In the genomic region with DNA sequence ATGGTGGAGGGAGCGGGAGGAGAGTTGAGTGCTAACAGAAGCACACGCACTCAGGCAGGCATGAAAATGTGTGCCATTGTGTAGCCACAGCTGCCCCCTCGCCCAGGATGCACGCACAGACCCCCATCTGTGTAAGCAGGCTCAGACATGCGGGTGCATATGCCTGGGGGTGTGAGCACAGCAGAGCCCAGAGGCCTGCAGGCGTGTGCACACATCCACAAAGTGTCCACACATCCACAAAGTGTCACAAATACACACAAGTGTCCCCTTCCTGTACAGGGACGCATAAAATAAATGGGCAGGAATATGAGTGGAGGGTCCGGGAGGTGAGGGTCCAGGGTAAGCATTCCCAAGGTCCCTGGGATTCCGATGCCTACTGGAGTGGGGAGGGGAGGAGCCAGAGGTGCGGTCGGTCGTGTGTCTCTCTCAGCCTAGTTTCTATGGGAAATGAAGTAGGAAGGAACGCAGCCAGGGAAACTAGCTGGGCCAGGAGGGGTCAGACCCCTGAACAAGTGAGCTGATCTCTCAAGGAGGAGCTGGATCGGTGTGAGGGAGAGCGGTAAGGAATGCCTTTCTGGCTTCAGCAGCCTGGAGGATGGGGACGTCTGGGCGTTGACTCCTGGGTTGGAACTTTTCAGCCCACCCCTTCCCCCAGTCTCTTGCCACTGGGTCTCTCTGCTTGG, we compare ENCODE assay signal across 1 cellular context.
TF ChIP-seq lines count a peak whose summit lies in the region.

No MANE protein-coding gene starts in this region.

TF ChIP-seq in IMR-90, 13 proteins besides CTCF, POLR2A, EP300 and RAD21 (continued from another document):
- TF ChIP-seq, protein P1, sequence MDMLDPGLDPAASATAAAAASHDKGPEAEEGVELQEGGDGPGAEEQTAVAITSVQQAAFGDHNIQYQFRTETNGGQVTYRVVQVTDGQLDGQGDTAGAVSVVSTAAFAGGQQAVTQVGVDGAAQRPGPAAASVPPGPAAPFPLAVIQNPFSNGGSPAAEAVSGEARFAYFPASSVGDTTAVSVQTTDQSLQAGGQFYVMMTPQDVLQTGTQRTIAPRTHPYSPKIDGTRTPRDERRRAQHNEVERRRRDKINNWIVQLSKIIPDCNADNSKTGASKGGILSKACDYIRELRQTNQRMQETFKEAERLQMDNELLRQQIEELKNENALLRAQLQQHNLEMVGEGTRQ (IDR thresholded peaks at IDR 0.05; ENCODE audit: low read depth, low read length), result no peak
- TF ChIP-seq CEBPB (IDR thresholded peaks at IDR 0.05; ENCODE audit: low read depth, low read length), result no peak
- TF ChIP-seq MXI1 (IDR thresholded peaks at IDR 0.05; ENCODE audit: borderline replicate concordance, low read depth, low read length), result no peak
- no peak for TF ChIP-seq CHD1 (IDR thresholded peaks at IDR 0.05; ENCODE audit: low read depth, low read length)
